Comparison of ENCODE assay signal across 20 cellular contexts in genomic region chr6:44831002-44831610, GRCh38.
A peak's percentile ranks its signal among the peaks of the same experiment; 100 is the strongest.
DNase-seq lines count a peak whose midpoint lies in the region; ATAC-seq, FAIRE-seq and TF ChIP-seq lines count a peak whose summit lies in the region.
"Had no signal": no experiment of that assay in that cellular context is flagged by ENCODE, and none has a peak within 500 bp of the region (broad histone marks: within the 10 kb centered on the region; RNA-seq: fewer than 3 reads in every experiment).

No MANE protein-coding gene starts in this region.

- H4K91ac ChIP-seq in H1 (replicated peaks; ENCODE audit: insufficient read length, low read length) (no peak overlapping the region), neuronal stem cell (ENCODE audit: low read depth, low read length, poor library complexity) (no peak overlapping the region)

- no peaks in the 10 kb centered on the region for H3K36me3 ChIP-seq in SJCRH30
- no peaks in the 10 kb centered on the region for H3K36me3 ChIP-seq in H1 (ENCODE audit: control insufficient read depth in 2 of 4, insufficient read depth in 4 of 4, low read length in 3 of 4)
- no peaks in the 10 kb centered on the region for H3K36me3 ChIP-seq in neuronal stem cell (replicated peaks in 1 of 2; ENCODE audit: control insufficient read depth in 2 of 2, insufficient read depth in 2 of 2, low read length in 2 of 2)
- no peaks in the 10 kb centered on the region for H3K36me3 ChIP-seq in ascending aorta
- H3K36me3 ChIP-seq: lower lobe of right lung, right lobe of liver had no signal

- POLR2A ChIA-PET in H1 (lab: Charles Lee; ENCODE audit: partially characterized antibody): no interaction called here

- H4K5ac ChIP-seq in H1 (ENCODE audit: insufficient read length, low read depth, low read length): no peak overlapping the region

- intact Hi-C loops in ascending aorta (cut with DNase I): no loop called here

- H2BK12ac ChIP-seq in H1 (ENCODE audit: low read depth, low read length) (no peak overlapping the region; the same call in 1 of the 2 replicates), neuronal stem cell (ENCODE audit: low read length) (no peak overlapping the region)

- H4K8ac ChIP-seq in H1 (ENCODE audit: extremely low read depth, insufficient read depth, low read length) (no peak overlapping the region), neuronal stem cell (ENCODE audit: low read depth, low read length) (no peak overlapping the region)

- H3K9me3 ChIP-seq in SJCRH30 (replicated peaks) (no peaks in the 10 kb centered on the region), H1 (ENCODE audit: insufficient read depth in 2 of 2, low read depth in 1 of 2, low read length in 1 of 2) (no peaks in the 10 kb centered on the region), neuronal stem cell (replicated peaks in 1 of 2; ENCODE audit: control insufficient read depth in 2 of 2, insufficient read depth in 1 of 2, low read depth in 1 of 2, low read length in 2 of 2) (no peaks in the 10 kb centered on the region), ascending aorta (no peaks in the 10 kb centered on the region)
- H3K9me3 ChIP-seq: lower lobe of right lung, right lobe of liver, testis had no signal

- TF ChIP-seq POLR2A in H1 (IDR thresholded peaks at IDR 0.05; ENCODE audit: control extremely low read depth in 1 of 2, low read depth in 2 of 2, low read length in 2 of 2): no peak

- no peak overlapping the region for H2BK15ac ChIP-seq in H1 (ENCODE audit: low read length)
- no peak overlapping the region for H2BK15ac ChIP-seq in neuronal stem cell (ENCODE audit: low read length)

- H3K4me1 ChIP-seq in SJCRH30: peaks cover 15% of the 10 kb centered on the region
- peaks cover 1 to 7% (median 5%) of the 10 kb centered on the region in 4 experiments; a peak in 4 of 7 replicates for H3K4me1 ChIP-seq in H1 (replicated peaks in 1 of 4; ENCODE audit: control insufficient read depth in 3 of 4, insufficient read depth in 4 of 4, low read length in 3 of 4)
- peaks cover 3 to 17% of the 10 kb centered on the region in 2 donors for H3K4me1 ChIP-seq in neuronal stem cell (ENCODE audit: control insufficient read depth in 2 of 2, insufficient read depth in 1 of 2, low read depth in 1 of 2, low read length in 2 of 2)
- no peaks in the 10 kb centered on the region for H3K4me1 ChIP-seq in ascending aorta
- H3K4me1 ChIP-seq: lower lobe of right lung, right lobe of liver, testis had no signal

- H3K79me2 ChIP-seq in H1 (ENCODE audit: control insufficient read depth in 1 of 2, insufficient read depth in 2 of 2, low read length in 2 of 2): no peaks in the 10 kb centered on the region

- TF ChIP-seq CTCF in H1 (IDR thresholded peaks at IDR 0.05; ENCODE audit: control extremely low read depth in 1 of 3, insufficient read depth in 1 of 3, low read depth in 1 of 3, low read length in 3 of 3) (no peak), ascending aorta (IDR thresholded peaks at IDR 0.05) (no peak)

- no peak for FAIRE-seq in H1 (lab: Jason Lieb, UNC)

- CTCF ChIA-PET in H1 (lab: Charles Lee; ENCODE audit: partially characterized antibody): no interaction called here

- no peaks in the 10 kb centered on the region for H3K27me3 ChIP-seq in SJCRH30
- no peaks in the 10 kb centered on the region for H3K27me3 ChIP-seq in H1 (replicated peaks in 1 of 4; ENCODE audit: control insufficient read depth in 3 of 4, extremely low read depth in 1 of 4, insufficient read depth in 3 of 4, low read length in 3 of 4)
- H3K27me3 ChIP-seq in neuronal stem cell (ENCODE audit: control insufficient read depth in 3 of 3, insufficient read depth in 3 of 3, low read depth in 1 of 3, low read length in 3 of 3): no peaks in the 10 kb centered on the region
- no peaks in the 10 kb centered on the region for H3K27me3 ChIP-seq in ascending aorta
- H3K27me3 ChIP-seq: right lobe of liver, testis had no signal

- no peak for ATAC-seq in HG03521 (IDR thresholded peaks at IDR 0.05; ENCODE audit: unreplicated experiment)
- ATAC-seq: lower lobe of right lung, right lobe of liver had no signal

- H3K56ac ChIP-seq in H1 (replicated peaks; ENCODE audit: insufficient read length, low read depth, low read length): no peak overlapping the region

- no peaks in the 10 kb centered on the region for H4K20me1 ChIP-seq in H1 (replicated peaks in 1 of 2; ENCODE audit: control insufficient read depth in 1 of 2, insufficient read depth in 2 of 2, low read length in 2 of 2)

- TF ChIP-seq EP300 in H1 (IDR thresholded peaks at IDR 0.05; ENCODE audit: borderline replicate concordance in 1 of 2, low read depth in 2 of 2, low read length in 2 of 2): no peak

- no peak overlapping the region for H3K4me3 ChIP-seq in SJCRH30
- no peak overlapping the region for H3K4me3 ChIP-seq in H1 (ENCODE audit: extremely low read depth in 1 of 4, insufficient read depth in 2 of 4, low read depth in 3 of 4, low read length in 4 of 4)
- H3K4me3 ChIP-seq in neuronal stem cell (ENCODE audit: low read length in 2 of 2): no peak overlapping the region
- H3K4me3 ChIP-seq in ascending aorta: no peak overlapping the region
- H3K4me3 ChIP-seq: lower lobe of right lung, right lobe of liver, testis had no signal

- no peak overlapping the region for H2AFZ ChIP-seq in H1 (ENCODE audit: low read length)
- peak overlapping the region; percentile 59 for H2AFZ ChIP-seq in neuronal stem cell (ENCODE audit: low read length)

- H3K4me2 ChIP-seq in H1 (ENCODE audit: insufficient read depth in 1 of 2, low read depth in 2 of 2, low read length in 2 of 2) (no peak overlapping the region), neuronal stem cell (ENCODE audit: insufficient read depth, low read length, poor library complexity, severe bottlenecking) (no peak overlapping the region)

- H2AK5ac ChIP-seq in H1 (ENCODE audit: low read depth, low read length) (peak overlapping the region; percentile 48; the same call in 1 of the 2 replicates), neuronal stem cell (ENCODE audit: low read depth, low read length) (no peak overlapping the region)

- H3K18ac ChIP-seq in H1 (ENCODE audit: extremely low read depth, low read length) (no peak overlapping the region), neuronal stem cell (ENCODE audit: low read length) (no peak overlapping the region)

- no peak overlapping the region for H2BK20ac ChIP-seq in H1 (ENCODE audit: low read length)

- H2BK120ac ChIP-seq in H1 (replicated peaks; ENCODE audit: low read depth, low read length) (no peak overlapping the region), neuronal stem cell (ENCODE audit: low read depth, low read length) (no peak overlapping the region)

- H3K9ac ChIP-seq in H1 (replicated peaks in 1 of 4; ENCODE audit: extremely low read depth in 1 of 4, low read depth in 3 of 4, low read length in 3 of 4): no peak overlapping the region
- no peak overlapping the region for H3K9ac ChIP-seq in neuronal stem cell (ENCODE audit: low read depth, low read length, poor library complexity)

- no peak for TF ChIP-seq RAD21 in H1 (IDR thresholded peaks at IDR 0.05 in 1 of 2, conservative IDR thresholded peaks at IDR 0.05 in 1 of 2; ENCODE audit: low read depth in 2 of 2, low read length in 2 of 2)

- DNase-seq in GM03348 (ENCODE audit: low spot score) (peak; percentile 28), SJCRH30 (peak; percentile 21 to 24), H1 (ENCODE audit: low read depth in 1 of 2, low spot score in 2 of 2) (no peak), neuronal stem cell (ENCODE audit: low spot score) (peak; percentile 27), ascending aorta (ENCODE audit: low spot score in 2 of 2) (no peak), germinal center (ENCODE audit: low spot score) (no peak)
- DNase-seq in activated CD4-positive, alpha-beta T cell treated with anti-CD3 and anti-CD28 coated beads for 4 hours: no peak
- DNase-seq: activated naive CD4-positive, alpha-beta T cell; foreskin melanocyte; lower lobe of right lung; MM.1S; NCI-H2081; NCI-H526 treated with DMSO at 0.1 percent for 48 hours; right lobe of liver; RPMI8226; stimulated activated CD4-positive, alpha-beta T cell treated with anti-CD3 and anti-CD28 coated beads, Interleukin-4, amount 100 ng/mL, for 1 hour; stimulated activated CD8-positive, alpha-beta memory T cell treated with anti-CD3 and anti-CD28 coated beads, Interleukin-4, amount 100 ng/mL, for 48 hours; T-helper 2 cell; testis had no signal

- H3K23ac ChIP-seq in H1 (ENCODE audit: insufficient read length): no peak overlapping the region
- H3K23ac ChIP-seq in neuronal stem cell (ENCODE audit: low read depth, low read length, poor library complexity): no peak overlapping the region

- 0 out of 2 replicates have a peak overlapping the region, but pooled peaks have one; percentile 6 for H2BK5ac ChIP-seq in H1 (ENCODE audit: low read depth, low read length)
- no peak overlapping the region for H2BK5ac ChIP-seq in neuronal stem cell (ENCODE audit: low read length)

- H3K14ac ChIP-seq in H1 (ENCODE audit: insufficient read length) (no peak overlapping the region), neuronal stem cell (ENCODE audit: low read length) (no peak overlapping the region)

- H3K23me2 ChIP-seq in H1 (ENCODE audit: low read depth, low read length): no peaks in the 10 kb centered on the region

- H3K27ac ChIP-seq in SJCRH30 (no peak overlapping the region), H1 (ENCODE audit: low read depth, low read length) (no peak overlapping the region), neuronal stem cell (replicated peaks; ENCODE audit: low read length) (peak overlapping the region; percentile 7), ascending aorta (no peak overlapping the region)
- H3K27ac ChIP-seq: lower lobe of right lung, right lobe of liver, testis had no signal

- WGBS in H1 (ENCODE audit: extremely low coverage in 1 of 2, insufficient coverage in 1 of 2, insufficient read length in 1 of 2, insufficient replicate concordance in 2 of 2, low coverage in 1 of 2, low lambda C conversion rate in 2 of 2, missing lambda C conversion rate in 1 of 2), 2 experiments: 74% methylated on average over 3 of the region's 3 CpGs; no CpG with 5 or more reads in 1 of the 2 experiments
- WGBS in neuronal stem cell (ENCODE audit: extremely low coverage in 2 of 2, insufficient read length in 2 of 2, insufficient replicate concordance in 1 of 2), 2 donors: no CpG with 5 or more reads among the region's 3 CpGs

- H3K79me1 ChIP-seq in H1 (ENCODE audit: low read depth, low read length): no peaks in the 10 kb centered on the region
- no peaks in the 10 kb centered on the region for H3K79me1 ChIP-seq in neuronal stem cell (ENCODE audit: low read depth, low read length)

- H3K4ac ChIP-seq in H1 (replicated peaks; ENCODE audit: insufficient read length, low read depth, low read length): no peak overlapping the region
- H3K4ac ChIP-seq in neuronal stem cell (ENCODE audit: low read length): no peak overlapping the region

TF ChIP-seq in H1, 55 proteins besides CTCF, POLR2A, EP300 and RAD21:
- TF ChIP-seq JUN (IDR thresholded peaks at IDR 0.05; ENCODE audit: low read depth, low read length) (no peak), TEAD4 (IDR thresholded peaks at IDR 0.05; ENCODE audit: low read depth, low read length) (0 out of 2 replicates have a peak, but pooled peaks have one; percentile 13)

Comparison
In these comparisons a context has a peak if more than half of its experiments do, and no peak if none do; other contexts are left out.
1. DNase-seq: peak in GM03348 (single experiment), SJCRH30 (2 of 2) and neuronal stem cell (single experiment); none in H1 (0 of 2), activated CD4-positive, alpha-beta T cell treated with anti-CD3 and anti-CD28 coated beads for 4 hours (0 of 2), ascending aorta (0 of 2) and germinal center (single experiment).